Comparison of ENCODE assay signal across 8 cellular contexts in genomic region chr14:81169267-81169666, GRCh38. TPM values are rescaled to one million over a fixed set of nuclear protein-coding genes. Genes with fewer than 3 reads are reported as not detected.
DNase-seq lines count a peak whose midpoint lies in the region; ATAC-seq and TF ChIP-seq lines count a peak whose summit lies in the region.

No MANE protein-coding gene starts in this region.

- no peaks in the 10 kb centered on the region for H3K9me3 ChIP-seq in right lobe of liver

- peak overlapping the region; percentile 99 for H3K27ac ChIP-seq in angular gyrus (ENCODE audit: low read depth, low read length)
- H3K27ac ChIP-seq in right lobe of liver: peak overlapping the region; percentile 91 to 93 (median 92)
- H3K27ac ChIP-seq in temporal lobe (ENCODE audit: low read depth, low read length): peak overlapping the region; percentile 95

- H3K36me3 Mint-ChIP-seq in activated CD4-positive, alpha-beta T cell treated with anti-CD3 and anti-CD28 coated beads, Interleukin-2, amount 10 ng/mL, durations not matched to agents 24 days and 14 days (ENCODE audit: low read depth): peaks cover 1% of the 10 kb centered on the region

- no peaks in the 10 kb centered on the region for H3K27me3 ChIP-seq in right lobe of liver

- H3K27ac Mint-ChIP-seq in activated CD4-positive, alpha-beta T cell treated with anti-CD3 and anti-CD28 coated beads, Interleukin-2, amount 10 ng/mL, durations not matched to agents 24 days and 14 days: peak overlapping the region; percentile 99

- no peak for DNase-seq in activated CD4-positive, alpha-beta T cell treated with anti-CD3 and anti-CD28 coated beads, Interleukin-2, amount 10 ng/mL, durations not matched to agents 24 days and 14 days
- DNase-seq in activated CD4-positive, alpha-beta T cell treated with anti-CD3 and anti-CD28 coated beads for 1 hour: no peak
- no peak for DNase-seq in right lobe of liver
- no peak for DNase-seq in NCI-H2171 (lab: John Stamatoyannopoulos, UW)
- DNase-seq in stimulated activated CD4-positive, alpha-beta T cell treated with anti-CD3 and anti-CD28 coated beads, Interleukin-2, amount 100 ng/mL, for 48 hours: no peak
- DNase-seq in HT-29 (ENCODE audit: low spot score): no peak

- TF ChIP-seq CTCF in right lobe of liver (IDR thresholded peaks at IDR 0.05): no peak

- peak overlapping the region; percentile 60 to 82 (median 66) for H3K4me3 ChIP-seq in right lobe of liver

- peak overlapping the region; percentile 96 for H3K4me3 Mint-ChIP-seq in activated CD4-positive, alpha-beta T cell treated with anti-CD3 and anti-CD28 coated beads, Interleukin-2, amount 10 ng/mL, durations not matched to agents 24 days and 14 days

- H3K9me3 Mint-ChIP-seq in activated CD4-positive, alpha-beta T cell treated with anti-CD3 and anti-CD28 coated beads, Interleukin-2, amount 10 ng/mL, durations not matched to agents 24 days and 14 days: no peaks in the 10 kb centered on the region

- peaks cover 0 to 20% (median 3%) of the 10 kb centered on the region in 4 donors for H3K4me1 ChIP-seq in right lobe of liver

- no peaks in the 10 kb centered on the region for H3K27me3 Mint-ChIP-seq in activated CD4-positive, alpha-beta T cell treated with anti-CD3 and anti-CD28 coated beads, Interleukin-2, amount 10 ng/mL, durations not matched to agents 24 days and 14 days

- no peak for ATAC-seq in right lobe of liver

- H3K4me1 Mint-ChIP-seq in activated CD4-positive, alpha-beta T cell treated with anti-CD3 and anti-CD28 coated beads, Interleukin-2, amount 10 ng/mL, durations not matched to agents 24 days and 14 days: peaks cover 47% of the 10 kb centered on the region

- TF ChIP-seq POLR2A in right lobe of liver (IDR thresholded peaks at IDR 0.05): no peak

- intact Hi-C loops in activated CD4-positive, alpha-beta T cell treated with anti-CD3 and anti-CD28 coated beads, Interleukin-2, amount 10 ng/mL, durations not matched to agents 24 days and 14 days (cut with micrococcal nuclease): no loop called here
- intact Hi-C loops in right lobe of liver (cut with DNase I): loop anchor here in 1 of 2 donors (10.0 kb wide), 1 partner anchor 174 kb away; no protein-coding TSS in a partner anchor

- WGBS in right lobe of liver (ENCODE audit: insufficient coverage, low coverage, low lambda C conversion rate, missing lambda C conversion rate): 52% methylated on average over 4 of the region's 4 CpGs

- H3K36me3 ChIP-seq in right lobe of liver: no peaks in the 10 kb centered on the region

RNA-seq across cellular contexts. Expression of gene GTF2A1, which starts 51.5 kb away (rescaled TPM):
- 42.6 and 43.4 TPM in 2 replicates for total RNA-seq in activated CD4-positive, alpha-beta T cell treated with anti-CD3 and anti-CD28 coated beads, Interleukin-2, amount 10 ng/mL, durations not matched to agents 24 days and 14 days
- total RNA-seq in right lobe of liver (10 to 100 TPM; 11.0 to 16.8 (median 12.9) TPM), temporal lobe (47.0 TPM)
- total RNA-seq in HT-29 (2014; rRNA removed; shearing (Covaris generic)): 15.4 and 17.7 TPM in 2 replicates
